Comparison of ENCODE assay signal across 8 cellular contexts in the genomic region with DNA sequence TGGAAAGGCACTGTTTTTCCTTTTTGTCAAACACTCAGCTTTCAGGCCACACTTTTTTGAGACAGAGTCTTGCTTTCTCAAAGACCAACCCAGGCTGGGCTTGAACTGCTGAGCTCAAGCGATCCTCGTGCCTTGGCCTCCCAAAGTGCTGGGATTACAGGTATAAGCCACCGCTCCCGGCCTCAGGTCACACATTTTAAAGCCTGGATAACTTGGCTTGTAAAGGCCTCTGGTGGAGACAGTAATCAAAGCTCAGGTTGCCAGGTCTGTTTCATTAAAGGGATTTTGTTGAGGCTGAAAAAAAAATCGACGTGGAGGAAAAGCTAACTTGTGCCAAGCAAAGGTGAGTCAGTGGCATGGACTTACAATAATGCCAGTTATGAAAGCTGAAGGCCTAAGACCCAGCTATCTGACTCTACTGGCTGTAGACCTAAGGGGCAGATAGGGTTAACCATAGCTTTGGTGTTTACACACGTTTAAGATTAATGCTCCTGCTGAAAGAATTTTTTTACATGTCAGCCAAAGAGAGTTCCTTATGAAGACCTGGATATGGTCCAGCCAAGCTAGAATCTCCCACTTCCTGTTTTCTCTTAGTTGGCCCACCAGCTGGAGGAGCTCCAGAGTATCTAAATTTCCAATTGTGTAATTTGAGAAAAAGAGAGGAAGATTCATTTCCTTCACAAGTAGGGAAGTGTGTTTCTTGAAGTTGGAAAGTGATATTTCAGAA. TPM values are rescaled to one million over a fixed set of nuclear protein-coding genes. Genes with fewer than 3 reads are reported as not detected.
DNase-seq lines count a peak whose midpoint lies in the region; ATAC-seq and TF ChIP-seq lines count a peak whose summit lies in the region.

No MANE protein-coding gene starts in this region.

- 2% methylated on average over 7 of the region's 7 CpGs for WGBS in GM23248 (ENCODE audit: low coverage in 1 of 2, low lambda C conversion rate in 2 of 2, missing lambda C conversion rate in 2 of 2), 2 experiments

- H3K4me1 ChIP-seq in GM23248 (ENCODE audit: insufficient read depth) (peaks cover 26% of the 10 kb centered on the region), iPS-20b (ENCODE audit: insufficient read depth, low read length) (peaks cover 5% of the 10 kb centered on the region; the same call in 1 of the 2 replicates)

- H3K27ac Mint-ChIP-seq in CD14-positive monocyte, result no peak overlapping the region

- H3K27ac ChIP-seq in GM23248, result peak overlapping the region; percentile 99
- H3K27ac ChIP-seq in iPS-20b (ENCODE audit: low read length), result no peak overlapping the region

- peak overlapping the region; percentile 99 for H3K4me2 ChIP-seq in GM23248 (ENCODE audit: unreplicated experiment)

- peaks cover 55% of the 10 kb centered on the region for H3K79me2 ChIP-seq in GM23248 (ENCODE audit: insufficient read depth)

- H3K4me3 ChIP-seq in GM23248 (peak overlapping the region; percentile 93), iPS-20b (ENCODE audit: low read length) (peak overlapping the region; percentile 89)

- H3K27me3 ChIP-seq in GM23248 (replicated peaks; ENCODE audit: insufficient read depth) (no peaks in the 10 kb centered on the region), iPS-20b (ENCODE audit: insufficient read depth, low read length) (no peaks in the 10 kb centered on the region)

- H3K4me1 Mint-ChIP-seq in CD14-positive monocyte, result peaks cover 21% of the 10 kb centered on the region

- H3F3A ChIP-seq in GM23248 (ENCODE audit: insufficient read depth), result peaks cover 52% of the 10 kb centered on the region

- DNase-seq in CD14-positive monocyte (ENCODE audit: low spot score), result peak; percentile 67
- peak; percentile 94 for DNase-seq in GM23248
- DNase-seq in NOMO-1 treated with dmso at 0.1 percent for 144 hours (lab: John Stamatoyannopoulos, UW; ENCODE audit: unreplicated experiment), result peak; percentile 34
- DNase-seq in astrocyte of the hippocampus (ENCODE audit: low read depth, low spot score), result peak; percentile 87
- peak; percentile 65 for DNase-seq in smooth muscle cell of the brain vasculature (ENCODE audit: low read depth, low spot score)
- DNase-seq in NCI-H187 treated with DMSO at 0.1 percent for 48 hours (lab: John Stamatoyannopoulos, UW), result no peak

- H3K9me3 Mint-ChIP-seq in CD14-positive monocyte, result no peaks in the 10 kb centered on the region

- ATAC-seq in GM18868 (IDR thresholded peaks at IDR 0.05; ENCODE audit: unreplicated experiment), result no peak

- peaks cover 10% of the 10 kb centered on the region; the same call in 1 of the 2 replicates for H3K36me3 ChIP-seq in GM23248 (ENCODE audit: low read depth)
- H3K36me3 ChIP-seq in iPS-20b (ENCODE audit: insufficient read depth, low read depth, low read length), result peaks cover 14% of the 10 kb centered on the region

- H3K9ac ChIP-seq in GM23248 (peak overlapping the region; percentile 96), iPS-20b (ENCODE audit: low read depth, low read length) (peak overlapping the region; percentile 87)

- TF ChIP-seq CTCF in CD14-positive monocyte (IDR thresholded peaks at IDR 0.05), result peak; percentile 26

- H3K9me3 ChIP-seq in GM23248 (ENCODE audit: low read depth) (no peaks in the 10 kb centered on the region), iPS-20b (ENCODE audit: insufficient read depth, low read depth, low read length) (no peaks in the 10 kb centered on the region)

- H3K36me3 Mint-ChIP-seq in CD14-positive monocyte, result peaks cover 15 to 28% of the 10 kb centered on the region in 2 donors

- in situ Hi-C loops in GM23248 (cut with MboI), result no loop called here

- no peaks in the 10 kb centered on the region for H3K9me2 ChIP-seq in GM23248 (ENCODE audit: insufficient read depth)

- no peaks in the 10 kb centered on the region for H4K20me1 ChIP-seq in GM23248 (ENCODE audit: insufficient read depth)

- H3K4me3 Mint-ChIP-seq in CD14-positive monocyte, result no peak overlapping the region

- peak overlapping the region; percentile 91 for H2AFZ ChIP-seq in GM23248

- H3K27me3 Mint-ChIP-seq in CD14-positive monocyte (ENCODE audit: low read depth in 3 of 3), result no peaks in the 10 kb centered on the region

- intact Hi-C loops in CD14-positive monocyte (cut with micrococcal nuclease), result loop anchor here (1.0 to 10.0 kb wide), 5 partner anchors 47 to 340 kb away; partner anchors contain the start of genes BRCA1 (in 2 of the 2), PSME3 (in 1 of the 2), RND2 (in 1 of the 2) and VAT1 (in 1 of the 2)

RNA-seq across cellular contexts. Expression of gene NBR1, which starts 0.9 kb away (rescaled TPM):
- polyA plus RNA-seq in CD14-positive monocyte, result 10 to 100 TPM; 64.0 to 88.5 TPM
- total RNA-seq in GM23248 (2014; rRNA removed; shearing (Covaris generic)), result 109 and 121 TPM in 2 replicates
- polyA plus RNA-seq in GM23248 (2016; fragmentation: Nextera tagmentation; extraction: Ambion mirVana), result 71.5 and 71.6 TPM in 2 replicates

RNA-seq across cellular contexts. Expression of gene TMEM106A, which starts 39.8 kb away (rescaled TPM):
- polyA plus RNA-seq in CD14-positive monocyte (1 to 10 TPM; 6.9 to 8.0 TPM), GM23248 (2016; fragmentation: Nextera tagmentation; extraction: Ambion mirVana) (5.1 and 5.9 TPM in 2 replicates)
- total RNA-seq in GM23248 (2014; rRNA removed; shearing (Covaris generic)), result 10.2 and 15.4 TPM in 2 replicates

RNA-seq across cellular contexts. Expression of gene BRCA1, which starts 46.8 kb away (rescaled TPM):
- 1 to 10 TPM in 1 of 2 donors, under 1 TPM in 1; 0.87 to 1.9 TPM for polyA plus RNA-seq in CD14-positive monocyte
- 13.6 and 21.6 TPM in 2 replicates for total RNA-seq in GM23248 (2014; rRNA removed; shearing (Covaris generic))
- polyA plus RNA-seq in GM23248 (2016; fragmentation: Nextera tagmentation; extraction: Ambion mirVana), result 11.7 and 12.7 TPM in 2 replicates

RNA-seq across cellular contexts. Expression of gene CCDC200, which starts 56.5 kb away (rescaled TPM):
- not detected for polyA plus RNA-seq in CD14-positive monocyte
- total RNA-seq in GM23248 (2014; rRNA removed; shearing (Covaris generic)), result not detected in 2 replicates
- 0.37 and 0.70 TPM in 2 replicates for polyA plus RNA-seq in GM23248 (2016; fragmentation: Nextera tagmentation; extraction: Ambion mirVana)
